In the genomic region with DNA sequence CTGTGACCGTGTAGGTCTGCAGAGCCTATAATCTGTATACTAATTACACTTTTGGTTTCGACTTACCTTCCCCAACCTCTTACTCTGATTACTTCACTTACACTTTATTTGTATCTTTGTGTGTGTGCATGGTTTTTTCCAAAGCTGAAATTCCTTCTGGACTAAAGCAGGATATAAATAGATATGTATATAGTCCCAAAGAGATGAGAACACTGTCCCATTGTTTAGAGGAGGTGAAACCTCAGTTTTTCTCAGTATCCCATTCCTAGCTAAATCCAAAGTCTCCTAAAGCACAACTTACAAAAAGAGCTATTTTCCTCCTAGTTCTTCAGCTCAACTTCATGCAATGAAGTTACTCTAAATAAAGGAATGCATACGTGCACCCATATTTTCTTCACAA, we compare ENCODE assay signal across 12 cellular contexts.
A peak's percentile ranks its signal among the peaks of the same experiment; 100 is the strongest.
DNase-seq lines count a peak whose midpoint lies in the region; ATAC-seq and TF ChIP-seq lines count a peak whose summit lies in the region.
"Had no signal": no experiment of that assay in that cellular context is flagged by ENCODE, and none has a peak within 500 bp of the region (broad histone marks: within the 10 kb centered on the region; RNA-seq: fewer than 3 reads in every experiment).

No MANE protein-coding gene starts in this region.

- H3K4me1 Mint-ChIP-seq in GM23338, result peaks cover 58% of the 10 kb centered on the region

- no peak for TF ChIP-seq CTCF in GM23338 (conservative IDR thresholded peaks at IDR 0.05; ENCODE audit: low read depth in 2 of 2)
- no peak for TF ChIP-seq CTCF in osteoblast (IDR thresholded peaks at IDR 0.05; ENCODE audit: extremely low read depth, low read depth, low read length)

- no peak overlapping the region for H3K27ac ChIP-seq in GM23338 (ENCODE audit: low read depth)
- H3K27ac ChIP-seq in osteoblast (ENCODE audit: low read depth, low read length), result no peak overlapping the region
- H3K27ac ChIP-seq: BLaER1 treated with 17β-estradiol and CSF1 and Interleukin-3, amounts not matched to agents 10 nM and 100 nM had no signal

- H3K27me3 ChIP-seq in GM23338 (ENCODE audit: insufficient read depth) (no peaks in the 10 kb centered on the region), osteoblast (ENCODE audit: insufficient read depth, low read length) (no peaks in the 10 kb centered on the region)
- H3K27me3 ChIP-seq: BLaER1 treated with 17β-estradiol and CSF1 and Interleukin-3, amounts not matched to agents 10 nM and 100 nM had no signal

- H3K9me3 ChIP-seq in osteoblast (ENCODE audit: low read depth, low read length), result no peaks in the 10 kb centered on the region
- H3K9me3 ChIP-seq: BLaER1 treated with 17β-estradiol and CSF1 and Interleukin-3, amounts not matched to agents 10 nM and 100 nM; HAP-1 had no signal

- no peak for ATAC-seq in GM23338
- ATAC-seq: CD8-positive, alpha-beta T cell had no signal

- H3K4me3 Mint-ChIP-seq in GM23338, result no peak overlapping the region
- H3K4me3 Mint-ChIP-seq: B cell; CD8-positive, alpha-beta T cell had no signal

- H2AFZ ChIP-seq in GM23338 (no peak overlapping the region), osteoblast (ENCODE audit: low read length) (no peak overlapping the region)

- H3K27ac Mint-ChIP-seq in GM23338, result no peak overlapping the region
- H3K27ac Mint-ChIP-seq: B cell; CD8-positive, alpha-beta T cell had no signal

- H3K79me2 ChIP-seq in GM23338 (replicated peaks; ENCODE audit: insufficient read depth) (no peaks in the 10 kb centered on the region), osteoblast (ENCODE audit: insufficient read depth, low read length) (no peaks in the 10 kb centered on the region)

- peaks cover 11% of the 10 kb centered on the region for H3K27me3 Mint-ChIP-seq in GM23338 (ENCODE audit: insufficient read depth, low read depth, poor library complexity)
- H3K27me3 Mint-ChIP-seq: B cell had no signal

- DNase-seq in COLO829 (ENCODE audit: low spot score) (peak; percentile 59), GM23338 (ENCODE audit: low spot score) (no peak), foreskin melanocyte (peak; percentile 76), osteoblast (ENCODE audit: insufficient read length, low spot score, missing footprints) (peak; percentile 3), NCI-H2196 treated with DMSO at 0.1 percent for 48 hours (lab: John Stamatoyannopoulos, UW; ENCODE audit: unreplicated experiment) (no peak), NOMO-1 treated with dmso at 0.1 percent for 144 hours (lab: John Stamatoyannopoulos, UW; ENCODE audit: unreplicated experiment) (no peak), Kasumi-1 (lab: John Stamatoyannopoulos, UW) (no peak)
- DNase-seq: CD8-positive, alpha-beta T cell; COR-L47 had no signal

- H3K9me2 ChIP-seq in GM23338 (ENCODE audit: insufficient read depth), result no peaks in the 10 kb centered on the region

- H3K9me3 Mint-ChIP-seq in GM23338, result no peaks in the 10 kb centered on the region
- H3K9me3 Mint-ChIP-seq: CD8-positive, alpha-beta T cell had no signal

- no peaks in the 10 kb centered on the region for H3F3A ChIP-seq in GM23338 (replicated peaks; ENCODE audit: low read depth)

- H3K4me2 ChIP-seq in GM23338 (peak overlapping the region; percentile 37; the same call in 1 of the 2 replicates), osteoblast (ENCODE audit: insufficient read depth, low read length) (no peak overlapping the region)
- H3K4me2 ChIP-seq: BLaER1 treated with 17β-estradiol and CSF1 and Interleukin-3, amounts not matched to agents 10 nM and 100 nM had no signal

- H3K4me1 ChIP-seq in GM23338 (ENCODE audit: insufficient read depth), result peaks cover 36% of the 10 kb centered on the region
- peaks cover 8% of the 10 kb centered on the region for H3K4me1 ChIP-seq in osteoblast (ENCODE audit: insufficient read depth, low read length)

- H3K36me3 Mint-ChIP-seq in GM23338 (ENCODE audit: low read depth), result no peaks in the 10 kb centered on the region
- H3K36me3 Mint-ChIP-seq: CD8-positive, alpha-beta T cell had no signal

- H3K4me3 ChIP-seq in GM23338, result no peak overlapping the region
- H3K4me3 ChIP-seq in osteoblast (ENCODE audit: insufficient read depth, low read length), result no peak overlapping the region
- H3K4me3 ChIP-seq: BLaER1 treated with 17β-estradiol and CSF1 and Interleukin-3, amounts not matched to agents 10 nM and 100 nM; HAP-1 had no signal

- H3K36me3 ChIP-seq in GM23338 (ENCODE audit: insufficient read depth), result no peaks in the 10 kb centered on the region
- H3K36me3 ChIP-seq in osteoblast (ENCODE audit: insufficient read depth, low read length), result no peaks in the 10 kb centered on the region
- H3K36me3 ChIP-seq: BLaER1 treated with 17β-estradiol and CSF1 and Interleukin-3, amounts not matched to agents 10 nM and 100 nM; HAP-1 had no signal

- no peaks in the 10 kb centered on the region for H4K20me1 ChIP-seq in GM23338 (replicated peaks; ENCODE audit: insufficient read depth)
- no peaks in the 10 kb centered on the region for H4K20me1 ChIP-seq in osteoblast (ENCODE audit: insufficient read depth, low read length)
- H4K20me1 ChIP-seq: BLaER1 treated with 17β-estradiol and CSF1 and Interleukin-3, amounts not matched to agents 10 nM and 100 nM had no signal

TF ChIP-seq in GM23338, 12 proteins besides CTCF, POLR2A, EP300 and RAD21 (continues in another document):
- TF ChIP-seq, protein P1, sequence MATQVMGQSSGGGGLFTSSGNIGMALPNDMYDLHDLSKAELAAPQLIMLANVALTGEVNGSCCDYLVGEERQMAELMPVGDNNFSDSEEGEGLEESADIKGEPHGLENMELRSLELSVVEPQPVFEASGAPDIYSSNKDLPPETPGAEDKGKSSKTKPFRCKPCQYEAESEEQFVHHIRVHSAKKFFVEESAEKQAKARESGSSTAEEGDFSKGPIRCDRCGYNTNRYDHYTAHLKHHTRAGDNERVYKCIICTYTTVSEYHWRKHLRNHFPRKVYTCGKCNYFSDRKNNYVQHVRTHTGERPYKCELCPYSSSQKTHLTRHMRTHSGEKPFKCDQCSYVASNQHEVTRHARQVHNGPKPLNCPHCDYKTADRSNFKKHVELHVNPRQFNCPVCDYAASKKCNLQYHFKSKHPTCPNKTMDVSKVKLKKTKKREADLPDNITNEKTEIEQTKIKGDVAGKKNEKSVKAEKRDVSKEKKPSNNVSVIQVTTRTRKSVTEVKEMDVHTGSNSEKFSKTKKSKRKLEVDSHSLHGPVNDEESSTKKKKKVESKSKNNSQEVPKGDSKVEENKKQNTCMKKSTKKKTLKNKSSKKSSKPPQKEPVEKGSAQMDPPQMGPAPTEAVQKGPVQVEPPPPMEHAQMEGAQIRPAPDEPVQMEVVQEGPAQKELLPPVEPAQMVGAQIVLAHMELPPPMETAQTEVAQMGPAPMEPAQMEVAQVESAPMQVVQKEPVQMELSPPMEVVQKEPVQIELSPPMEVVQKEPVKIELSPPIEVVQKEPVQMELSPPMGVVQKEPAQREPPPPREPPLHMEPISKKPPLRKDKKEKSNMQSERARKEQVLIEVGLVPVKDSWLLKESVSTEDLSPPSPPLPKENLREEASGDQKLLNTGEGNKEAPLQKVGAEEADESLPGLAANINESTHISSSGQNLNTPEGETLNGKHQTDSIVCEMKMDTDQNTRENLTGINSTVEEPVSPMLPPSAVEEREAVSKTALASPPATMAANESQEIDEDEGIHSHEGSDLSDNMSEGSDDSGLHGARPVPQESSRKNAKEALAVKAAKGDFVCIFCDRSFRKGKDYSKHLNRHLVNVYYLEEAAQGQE (IDR thresholded peaks at IDR 0.05; ENCODE audit: unreplicated experiment), result no peak
- no peak for TF ChIP-seq EZH2phosphoT487 (IDR thresholded peaks at IDR 0.05; ENCODE audit: unreplicated experiment)
- no peak for TF ChIP-seq JUNB (IDR thresholded peaks at IDR 0.05; ENCODE audit: unreplicated experiment)

Comparison
In these comparisons a context has a peak if more than half of its experiments do, and no peak if none do; other contexts are left out.
1. DNase-seq: peak in COLO829 (single experiment), foreskin melanocyte (single experiment) and osteoblast (single experiment); none in GM23338 (single experiment), NCI-H2196 treated with DMSO at 0.1 percent for 48 hours (single experiment), NOMO-1 treated with dmso at 0.1 percent for 144 hours (single experiment) and Kasumi-1 (0 of 2).